ENCODE assay signal across 1 cellular context in the genomic region with DNA sequence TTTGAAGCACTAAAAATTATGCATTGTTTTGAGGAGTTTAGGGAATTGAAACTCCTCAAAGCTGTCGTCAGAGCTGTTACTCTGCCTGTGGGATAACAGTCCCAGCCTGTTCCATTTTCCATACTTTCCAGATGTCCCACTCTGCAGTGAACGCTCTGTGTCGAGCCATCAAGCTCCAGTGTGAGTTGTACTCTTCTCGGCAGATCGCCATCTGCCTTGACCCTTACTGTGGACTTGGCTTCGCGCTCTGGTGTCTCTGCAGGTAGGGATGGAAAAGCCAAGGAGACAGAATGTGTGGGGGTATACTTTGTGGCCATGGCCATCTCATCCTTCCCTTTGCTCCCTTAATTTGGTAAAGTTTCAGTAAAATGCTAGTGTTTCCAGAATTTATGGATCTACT.
A peak's percentile ranks its signal among the peaks of the same experiment; 100 is the strongest.
TF ChIP-seq lines count a peak whose summit lies in the region.

No MANE protein-coding gene starts in this region.

TF ChIP-seq in HepG2, 621 proteins besides CTCF, POLR2A, EP300 and RAD21:
- TF ChIP-seq, protein P1, sequence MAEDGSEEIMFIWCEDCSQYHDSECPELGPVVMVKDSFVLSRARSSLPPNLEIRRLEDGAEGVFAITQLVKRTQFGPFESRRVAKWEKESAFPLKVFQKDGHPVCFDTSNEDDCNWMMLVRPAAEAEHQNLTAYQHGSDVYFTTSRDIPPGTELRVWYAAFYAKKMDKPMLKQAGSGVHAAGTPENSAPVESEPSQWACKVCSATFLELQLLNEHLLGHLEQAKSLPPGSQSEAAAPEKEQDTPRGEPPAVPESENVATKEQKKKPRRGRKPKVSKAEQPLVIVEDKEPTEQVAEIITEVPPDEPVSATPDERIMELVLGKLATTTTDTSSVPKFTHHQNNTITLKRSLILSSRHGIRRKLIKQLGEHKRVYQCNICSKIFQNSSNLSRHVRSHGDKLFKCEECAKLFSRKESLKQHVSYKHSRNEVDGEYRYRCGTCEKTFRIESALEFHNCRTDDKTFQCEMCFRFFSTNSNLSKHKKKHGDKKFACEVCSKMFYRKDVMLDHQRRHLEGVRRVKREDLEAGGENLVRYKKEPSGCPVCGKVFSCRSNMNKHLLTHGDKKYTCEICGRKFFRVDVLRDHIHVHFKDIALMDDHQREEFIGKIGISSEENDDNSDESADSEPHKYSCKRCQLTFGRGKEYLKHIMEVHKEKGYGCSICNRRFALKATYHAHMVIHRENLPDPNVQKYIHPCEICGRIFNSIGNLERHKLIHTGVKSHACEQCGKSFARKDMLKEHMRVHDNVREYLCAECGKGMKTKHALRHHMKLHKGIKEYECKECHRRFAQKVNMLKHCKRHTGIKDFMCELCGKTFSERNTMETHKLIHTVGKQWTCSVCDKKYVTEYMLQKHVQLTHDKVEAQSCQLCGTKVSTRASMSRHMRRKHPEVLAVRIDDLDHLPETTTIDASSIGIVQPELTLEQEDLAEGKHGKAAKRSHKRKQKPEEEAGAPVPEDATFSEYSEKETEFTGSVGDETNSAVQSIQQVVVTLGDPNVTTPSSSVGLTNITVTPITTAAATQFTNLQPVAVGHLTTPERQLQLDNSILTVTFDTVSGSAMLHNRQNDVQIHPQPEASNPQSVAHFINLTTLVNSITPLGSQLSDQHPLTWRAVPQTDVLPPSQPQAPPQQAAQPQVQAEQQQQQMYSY (CRISPR knock-in tag; IDR thresholded peaks at IDR 0.05): 0 out of 2 replicates have a peak, but pooled peaks have one; percentile 28
- no peak for TF ChIP-seq CAMTA2 (CRISPR knock-in tag; IDR thresholded peaks at IDR 0.05; ENCODE audit: borderline replicate concordance)
